Comparison of ENCODE assay signal across 8 cellular contexts in genomic region chr19:13260883-13261653, GRCh38.
DNase-seq lines count a peak whose midpoint lies in the region; ATAC-seq and TF ChIP-seq lines count a peak whose summit lies in the region.

No MANE protein-coding gene starts in this region.

- no peak overlapping the region for H3K4me3 Mint-ChIP-seq in T-helper 2 cell treated with Interferon-gamma antibody and Interleukin-4, amounts not matched to agents 5 μg/mL and 100 μg/mL, for 36 hours
- H3K4me3 Mint-ChIP-seq in glutamatergic neuron (ENCODE audit: unreplicated experiment) = no peak overlapping the region

- peaks cover 8% of the 10 kb centered on the region for H3K27me3 Mint-ChIP-seq in T-helper 2 cell treated with Interferon-gamma antibody and Interleukin-4, amounts not matched to agents 5 μg/mL and 100 μg/mL, for 36 hours (ENCODE audit: low read depth)
- H3K27me3 Mint-ChIP-seq in glutamatergic neuron (ENCODE audit: unreplicated experiment) = peaks cover 17% of the 10 kb centered on the region

- peaks cover 9% of the 10 kb centered on the region for H3K4me1 Mint-ChIP-seq in T-helper 2 cell treated with Interferon-gamma antibody and Interleukin-4, amounts not matched to agents 5 μg/mL and 100 μg/mL, for 36 hours (ENCODE audit: low read depth)
- no peaks in the 10 kb centered on the region for H3K4me1 Mint-ChIP-seq in glutamatergic neuron (ENCODE audit: low read depth, unreplicated experiment)

- peak; percentile 43 for DNase-seq in stimulated activated CD4-positive, alpha-beta T cell treated with anti-CD3 and anti-CD28 coated beads, Interleukin-1b, Interleukin-23, amount 100 ng/mL, for 48 hours
- DNase-seq in stimulated activated CD4-positive, alpha-beta T cell treated with anti-CD3 and anti-CD28 coated beads, Interleukin-4, amount 100 ng/mL, for 4 hours = no peak
- DNase-seq in T-helper 2 cell treated with Interferon-gamma antibody and Interleukin-4, amounts not matched to agents 5 μg/mL and 100 μg/mL, for 36 hours (ENCODE audit: low spot score) = peak; percentile 59
- DNase-seq in glomerular endothelial cell (ENCODE audit: extremely low read depth, low read depth, low spot score) = peak; percentile 22
- no peak for DNase-seq in glutamatergic neuron
- no peak for DNase-seq in NCI-H82 (lab: John Stamatoyannopoulos, UW)
- DNase-seq in inferior parietal cortex (ENCODE audit: extremely low spot score) = no peak

- H3K27ac Mint-ChIP-seq in T-helper 2 cell treated with Interferon-gamma antibody and Interleukin-4, amounts not matched to agents 5 μg/mL and 100 μg/mL, for 36 hours = no peak overlapping the region
- no peak overlapping the region for H3K27ac Mint-ChIP-seq in glutamatergic neuron (ENCODE audit: unreplicated experiment)

- no peak for TF ChIP-seq CTCF in glutamatergic neuron (IDR thresholded peaks at IDR 0.05; ENCODE audit: partially characterized antibody, unreplicated experiment)

- peaks cover 5% of the 10 kb centered on the region for H3K9me3 Mint-ChIP-seq in T-helper 2 cell treated with Interferon-gamma antibody and Interleukin-4, amounts not matched to agents 5 μg/mL and 100 μg/mL, for 36 hours
- H3K9me3 Mint-ChIP-seq in glutamatergic neuron (ENCODE audit: unreplicated experiment) = peaks cover 4% of the 10 kb centered on the region

- no peaks in the 10 kb centered on the region for H3K36me3 Mint-ChIP-seq in T-helper 2 cell treated with Interferon-gamma antibody and Interleukin-4, amounts not matched to agents 5 μg/mL and 100 μg/mL, for 36 hours (ENCODE audit: low read depth)
- peaks cover 11% of the 10 kb centered on the region for H3K36me3 Mint-ChIP-seq in glutamatergic neuron (ENCODE audit: unreplicated experiment)

- peak; percentile 72 for ATAC-seq in HG03135 (IDR thresholded peaks at IDR 0.05; ENCODE audit: unreplicated experiment)

Comparison
In these comparisons a context has a peak if more than half of its experiments do, and no peak if none do; other contexts are left out.
1. DNase-seq: peak in stimulated activated CD4-positive, alpha-beta T cell treated with anti-CD3 and anti-CD28 coated beads, Interleukin-1b, Interleukin-23, amount 100 ng/mL, for 48 hours (single experiment), T-helper 2 cell treated with Interferon-gamma antibody and Interleukin-4, amounts not matched to agents 5 μg/mL and 100 μg/mL, for 36 hours (single experiment) and glomerular endothelial cell (single experiment); none in stimulated activated CD4-positive, alpha-beta T cell treated with anti-CD3 and anti-CD28 coated beads, Interleukin-4, amount 100 ng/mL, for 4 hours (0 of 2), glutamatergic neuron (single experiment), NCI-H82 (single experiment) and inferior parietal cortex (single experiment).